29 cellular contexts compared by ENCODE assay signal in the genomic region with DNA sequence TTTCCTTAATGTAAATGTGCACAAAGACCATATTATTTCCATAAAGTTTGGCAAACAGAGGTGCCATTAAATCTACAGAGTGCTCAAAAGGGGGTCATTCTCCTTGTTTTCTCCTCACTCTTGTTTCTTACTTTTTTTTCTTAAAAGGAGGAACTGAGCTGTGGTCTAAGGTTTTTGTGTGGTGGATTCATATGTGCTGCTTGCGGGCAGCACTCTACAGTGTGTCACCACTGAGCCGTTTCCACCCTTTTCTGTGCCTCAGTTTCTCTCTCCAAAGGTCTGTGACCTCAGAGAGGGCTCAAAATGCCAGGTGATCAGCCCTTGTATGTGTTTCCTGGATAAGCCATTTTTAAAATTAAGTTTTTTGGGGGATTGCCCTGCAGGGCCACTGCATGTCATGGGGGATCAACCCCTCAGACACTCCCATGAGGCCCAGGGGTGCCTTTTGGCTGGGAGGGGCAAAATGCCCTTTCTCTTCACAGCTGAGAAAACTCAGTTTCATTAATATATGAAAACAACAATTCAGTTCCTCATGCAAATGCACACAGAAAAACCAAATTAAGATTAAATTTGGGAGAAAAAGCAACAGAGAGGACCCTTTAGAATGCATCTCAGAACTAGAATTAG.
"Had no signal": no experiment of that assay in that cellular context is flagged by ENCODE, and none has a peak within 500 bp of the region (broad histone marks: within the 10 kb centered on the region; RNA-seq: fewer than 3 reads in every experiment).

No MANE protein-coding gene starts in this region.

- H3K4me3 ChIP-seq: coronary artery, dorsolateral prefrontal cortex had no signal

- H3K27ac ChIP-seq: brain microvascular endothelial cell, coronary artery, dorsolateral prefrontal cortex had no signal

- H3K9me3 Mint-ChIP-seq: activated CD4-positive, alpha-beta T cell treated with anti-CD3 and anti-CD28 coated beads, Interleukin-2, amount 10 ng/mL, durations not matched to agents 24 days and 14 days; activated T-cell treated with anti-CD3 and anti-CD28 coated beads, Interleukin-2, amount 50 U/mL, for 4 hours; central memory CD8-positive, alpha-beta T cell had no signal

- ATAC-seq: activated CD4-positive, alpha-beta T cell treated with anti-CD3 and anti-CD28 coated beads for 36 hours; activated CD8-positive, alpha-beta T cell treated with anti-CD3 and anti-CD28 coated beads, Interleukin-2, amount 10 ng/mL, durations not matched to agents 7 days and 5 days; activated T-cell treated with anti-CD3 and anti-CD28 coated beads, Interleukin-2, amount 50 U/mL, for 4 hours; activated T-helper 17 cell treated with anti-CD3 and anti-CD28 coated beads, Interleukin-2, amount 50 U/mL, for 72 hours; esophagus mucosa had no signal

- DNase-seq: activated CD4-positive, alpha-beta memory T cell treated with anti-CD3 and anti-CD28 coated beads for 36 hours; activated CD4-positive, alpha-beta T cell treated with anti-CD3 and anti-CD28 coated beads for 36 hours; activated CD4-positive, alpha-beta T cell treated with anti-CD3 and anti-CD28 coated beads, Interleukin-2, amount 10 ng/mL, durations not matched to agents 24 days and 14 days; activated CD4-positive, CD25-positive, alpha-beta regulatory T cell; activated CD4-positive, CD25-positive, alpha-beta regulatory T cell treated with anti-CD3 and anti-CD28 coated beads, Interleukin-2, amount 50 U/mL, for 72 hours; activated CD8-positive, alpha-beta T cell treated with anti-CD3 and anti-CD28 coated beads, Interleukin-2, amount 10 ng/mL, durations not matched to agents 7 days and 5 days; activated effector memory CD4-positive, alpha-beta T cell treated with Interleukin-2 at 50 U/mL for 16 hours; activated gamma-delta T cell treated with Interleukin-2 at 50 U/mL for 16 hours; activated naive CD4-positive, alpha-beta T cell treated with anti-CD3 and anti-CD28 coated beads, Interleukin-2, amount 50 U/mL, for 16 hours; activated naive CD4-positive, alpha-beta T cell treated with Interleukin-2 at 50 U/mL for 16 hours; activated T-cell treated with anti-CD3 and anti-CD28 coated beads, Interleukin-2, amount 50 U/mL, for 4 hours; amniotic stem cell; anterior cingulate cortex; brain microvascular endothelial cell; dorsolateral prefrontal cortex; effector memory CD4-positive, alpha-beta T cell; endodermal cell; foreskin fibroblast; head of caudate nucleus; T-helper 2 cell had no signal

- H3K4me1 Mint-ChIP-seq: activated CD4-positive, alpha-beta T cell treated with anti-CD3 and anti-CD28 coated beads for 36 hours; activated CD4-positive, alpha-beta T cell treated with anti-CD3 and anti-CD28 coated beads, Interleukin-2, amount 10 ng/mL, durations not matched to agents 24 days and 14 days; activated T-helper 17 cell treated with anti-CD3 and anti-CD28 coated beads, Interleukin-2, amount 50 U/mL, for 72 hours; central memory CD8-positive, alpha-beta T cell; endodermal cell had no signal

- H3K4me3 Mint-ChIP-seq: activated CD4-positive, alpha-beta memory T cell treated with anti-CD3 and anti-CD28 coated beads for 36 hours; activated CD4-positive, alpha-beta T cell treated with anti-CD3 and anti-CD28 coated beads for 36 hours; activated CD4-positive, alpha-beta T cell treated with anti-CD3 and anti-CD28 coated beads, Interleukin-2, amount 10 ng/mL, durations not matched to agents 24 days and 14 days; activated CD8-positive, alpha-beta T cell treated with anti-CD3 and anti-CD28 coated beads, Interleukin-2, amount 10 ng/mL, durations not matched to agents 7 days and 5 days; activated naive CD8-positive, alpha-beta T cell; activated T-cell treated with anti-CD3 and anti-CD28 coated beads, Interleukin-2, amount 50 U/mL, for 4 hours; activated T-helper 17 cell treated with anti-CD3 and anti-CD28 coated beads, Interleukin-2, amount 50 U/mL, for 72 hours; central memory CD8-positive, alpha-beta T cell; dendritic cell treated with granulocyte-macrophage colony-stimulating factor and Interleukin-4, amounts not matched to agents 40 ng/mL and 50 ng/mL, for 4 days; endodermal cell had no signal

- H3K27ac Mint-ChIP-seq: activated CD4-positive, alpha-beta memory T cell treated with anti-CD3 and anti-CD28 coated beads for 36 hours; activated CD4-positive, alpha-beta T cell treated with anti-CD3 and anti-CD28 coated beads for 36 hours; activated CD4-positive, alpha-beta T cell treated with anti-CD3 and anti-CD28 coated beads, Interleukin-2, amount 10 ng/mL, durations not matched to agents 24 days and 14 days; activated CD8-positive, alpha-beta T cell treated with anti-CD3 and anti-CD28 coated beads, Interleukin-2, amount 10 ng/mL, durations not matched to agents 7 days and 5 days; activated naive CD8-positive, alpha-beta T cell; activated T-helper 17 cell treated with anti-CD3 and anti-CD28 coated beads, Interleukin-2, amount 50 U/mL, for 72 hours; dendritic cell treated with granulocyte-macrophage colony-stimulating factor and Interleukin-4, amounts not matched to agents 40 ng/mL and 50 ng/mL, for 4 days; endodermal cell had no signal

- H3K36me3 Mint-ChIP-seq: activated naive CD8-positive, alpha-beta T cell had no signal

- H3K36me3 ChIP-seq: brain microvascular endothelial cell had no signal

- H3K27me3 Mint-ChIP-seq: activated T-helper 17 cell treated with anti-CD3 and anti-CD28 coated beads, Interleukin-2, amount 50 U/mL, for 72 hours had no signal

- FAIRE-seq: astrocyte, bronchial epithelial cell, frontal cortex had no signal

- H3K27me3 ChIP-seq: brain microvascular endothelial cell had no signal
